ENCODE assay signal across 20 cellular contexts in the genomic region with DNA sequence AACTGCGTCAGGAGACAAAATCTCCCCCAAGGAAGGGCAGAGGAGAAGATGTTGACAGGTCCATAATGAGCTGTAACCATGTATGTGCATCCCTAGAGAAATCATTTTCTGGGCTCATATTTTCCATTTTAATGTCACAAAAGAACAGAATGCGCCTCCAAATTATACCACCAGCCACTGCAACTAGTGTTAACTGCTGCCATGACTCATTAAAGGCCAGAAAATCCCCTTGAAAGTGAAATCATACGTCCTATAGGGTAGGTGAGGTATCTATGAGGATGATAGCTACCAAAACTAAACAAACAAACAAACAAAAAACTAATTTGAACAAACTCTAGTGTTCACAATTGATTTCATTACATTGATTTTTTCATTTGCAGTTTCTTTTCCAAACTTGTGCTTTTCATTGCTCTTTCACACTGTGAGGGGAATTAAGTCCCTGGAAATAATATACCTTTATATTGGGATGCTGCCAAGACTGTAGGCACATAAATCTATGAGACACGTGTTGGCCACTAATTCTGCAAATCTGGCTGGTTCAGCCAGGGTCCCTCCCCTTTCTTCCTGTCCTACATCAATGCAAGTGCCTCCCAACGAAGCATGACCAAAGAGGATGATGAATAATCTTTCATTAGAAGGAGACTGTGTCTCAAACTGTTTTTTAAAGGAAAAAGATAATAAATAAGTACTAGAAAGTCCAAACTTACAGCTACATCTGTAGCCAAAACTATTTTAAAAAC.
DNase-seq lines count a peak whose midpoint lies in the region; ATAC-seq and TF ChIP-seq lines count a peak whose summit lies in the region.
"Had no signal": no experiment of that assay in that cellular context is flagged by ENCODE, and none has a peak within 500 bp of the region (broad histone marks: within the 10 kb centered on the region; RNA-seq: fewer than 3 reads in every experiment).

No MANE protein-coding gene starts in this region.

- peak overlapping the region; percentile 31 for H3K4me2 ChIP-seq in BLaER1

- H4K20me1 ChIP-seq in BLaER1 = no peaks in the 10 kb centered on the region; the same call in 1 of the 2 replicates
- H4K20me1 ChIP-seq: BLaER1 treated with 17β-estradiol and CSF1 and Interleukin-3, amounts not matched to agents 10 nM and 100 nM had no signal

- peaks cover 4% of the 10 kb centered on the region; the same call in 1 of the 2 replicates for H3K9me3 ChIP-seq in BLaER1
- H3K9me3 ChIP-seq: gastroesophageal sphincter, psoas muscle had no signal

- TF ChIP-seq CTCF in fibroblast of mammary gland (conservative IDR thresholded peaks at IDR 0.05; ENCODE audit: control insufficient read depth, insufficient read depth, low read depth, low read length) = no peak

- H3K36me3 ChIP-seq in BLaER1 (no peaks in the 10 kb centered on the region), H7 (replicated peaks; ENCODE audit: control insufficient read depth, insufficient read depth, low read length) (no peaks in the 10 kb centered on the region)
- H3K36me3 ChIP-seq: BLaER1 treated with 17β-estradiol and CSF1 and Interleukin-3, amounts not matched to agents 10 nM and 100 nM; gastroesophageal sphincter; WERI-Rb-1 had no signal

- peaks cover 16% of the 10 kb centered on the region for H3K4me1 ChIP-seq in BLaER1

- H3K27me3 ChIP-seq in BLaER1 (peaks cover 77% of the 10 kb centered on the region), H7 (ENCODE audit: control insufficient read depth, insufficient read depth, low read length) (no peaks in the 10 kb centered on the region)
- H3K27me3 ChIP-seq: gastroesophageal sphincter had no signal

- no peak overlapping the region for H3K9ac ChIP-seq in BLaER1
- H3K9ac ChIP-seq: BLaER1 treated with 17β-estradiol and CSF1 and Interleukin-3, amounts not matched to agents 10 nM and 100 nM had no signal

- no peak overlapping the region for H3K4me3 ChIP-seq in BLaER1
- H3K4me3 ChIP-seq in fibroblast of mammary gland (ENCODE audit: control insufficient read depth, low read depth, low read length) = no peak overlapping the region
- H3K4me3 ChIP-seq in H7 (ENCODE audit: insufficient read depth, low read depth, low read length) = no peak overlapping the region
- H3K4me3 ChIP-seq: BLaER1 treated with 17β-estradiol and CSF1 and Interleukin-3, amounts not matched to agents 10 nM and 100 nM; gastroesophageal sphincter; psoas muscle had no signal

- H3K27ac ChIP-seq in BLaER1 = no peak overlapping the region
- H3K27ac ChIP-seq: BLaER1 treated with 17β-estradiol and CSF1 and Interleukin-3, amounts not matched to agents 10 nM and 100 nM; gastroesophageal sphincter; psoas muscle; WERI-Rb-1 had no signal

- DNase-seq in NCI-H2081 (lab: John Stamatoyannopoulos, UW) (peak; percentile 32 to 73), fibroblast of mammary gland (ENCODE audit: low read depth) (peak; percentile 32), H7 (no peak), SW 1271 (lab: John Stamatoyannopoulos, UW) (no peak), superior temporal gyrus (ENCODE audit: extremely low spot score) (no peak)
- DNase-seq: amniotic stem cell; DMS79; IMR-90; naive thymus-derived CD8-positive, alpha-beta T cell; NCI-H1092; NCI-H526; psoas muscle; T-cell; WERI-Rb-1 had no signal

- ATAC-seq in GM18517 (IDR thresholded peaks at IDR 0.05; ENCODE audit: unreplicated experiment) (peak; percentile 56), HG02884 (IDR thresholded peaks at IDR 0.05; ENCODE audit: unreplicated experiment) (no peak)
- ATAC-seq: activated T-helper 17 cell treated with anti-CD3 and anti-CD28 coated beads, Interleukin-2, amount 50 U/mL, for 72 hours; gastroesophageal sphincter; naive thymus-derived CD8-positive, alpha-beta T cell; psoas muscle; T-cell had no signal

Comparison
In these comparisons a context has a peak if more than half of its experiments do, and no peak if none do; other contexts are left out.
1. DNase-seq: peak in NCI-H2081 (2 of 2) and fibroblast of mammary gland (single experiment); none in H7 (single experiment), SW 1271 (0 of 2) and superior temporal gyrus (single experiment).